In the genomic region with DNA sequence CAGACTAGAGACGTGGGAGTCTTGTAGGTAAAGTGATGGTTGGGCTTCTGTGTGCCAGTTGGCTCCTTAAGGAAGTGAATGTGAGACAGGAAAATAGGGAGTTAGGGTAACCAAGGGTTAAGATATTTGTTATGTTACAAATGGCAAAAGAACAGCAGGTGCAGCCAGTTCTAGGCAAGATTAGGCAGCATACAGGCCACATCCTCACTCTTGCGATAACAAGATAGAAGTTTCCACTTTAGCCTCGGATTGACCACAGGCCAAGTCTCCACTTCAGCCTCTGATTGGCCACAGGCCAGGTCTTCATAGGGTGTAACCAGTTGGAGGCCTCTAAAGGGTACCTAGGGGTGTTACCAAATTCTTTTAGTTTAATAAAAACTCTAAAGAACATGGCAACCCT, we compare ENCODE assay signal across 11 cellular contexts.
"Had no signal": no experiment of that assay in that cellular context is flagged by ENCODE, and none has a peak within 500 bp of the region (broad histone marks: within the 10 kb centered on the region; RNA-seq: fewer than 3 reads in every experiment).

No MANE protein-coding gene starts in this region.

- H3K27ac ChIP-seq: thyroid gland, WERI-Rb-1 had no signal

- H3K4me3 ChIP-seq: dorsolateral prefrontal cortex, thyroid gland had no signal

- H3K36me3 ChIP-seq: thyroid gland, WERI-Rb-1 had no signal

- ATAC-seq: activated CD4-positive, alpha-beta T cell treated with anti-CD3 and anti-CD28 coated beads for 36 hours; activated T-cell treated with anti-CD3 and anti-CD28 coated beads, Interleukin-2, amount 50 U/mL, for 72 hours; esophagus mucosa had no signal

- H3K27me3 ChIP-seq: dorsolateral prefrontal cortex, thyroid gland had no signal

- DNase-seq: activated CD4-positive, alpha-beta memory T cell treated with anti-CD3 and anti-CD28 coated beads, Interleukin-2, amount 10 ng/mL, durations not matched to agents 7 days and 5 days; activated CD4-positive, alpha-beta T cell treated with anti-CD3 and anti-CD28 coated beads for 36 hours; activated gamma-delta T cell treated with Interleukin-2 at 50 U/mL for 16 hours; activated T-cell treated with anti-CD3 and anti-CD28 coated beads, Interleukin-2, amount 50 U/mL, for 72 hours; aorta; dorsolateral prefrontal cortex; glutamatergic neuron; small intestine; thyroid gland; WERI-Rb-1 had no signal

- H3K9me3 ChIP-seq: thyroid gland had no signal
